26 cellular contexts compared by ENCODE assay signal in the genomic region with DNA sequence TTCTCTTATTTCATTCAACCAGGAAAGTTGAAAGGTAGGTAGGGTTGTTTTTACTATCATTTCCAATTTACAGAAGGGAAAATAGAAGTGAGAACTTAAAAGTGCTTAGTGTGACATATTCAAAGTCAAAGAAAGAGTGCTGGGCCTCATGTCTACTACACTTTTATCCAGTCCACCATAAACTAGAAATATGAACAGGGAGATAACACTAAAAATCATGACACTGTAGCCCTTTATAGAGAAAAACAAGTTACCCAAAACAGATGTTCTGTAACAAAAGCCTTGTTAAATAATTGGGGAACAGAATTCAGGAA. TPM values are rescaled to one million over a fixed set of nuclear protein-coding genes. Genes with fewer than 3 reads are reported as not detected.
DNase-seq lines count a peak whose midpoint lies in the region; ATAC-seq, FAIRE-seq and TF ChIP-seq lines count a peak whose summit lies in the region.
"Had no signal": no experiment of that assay in that cellular context is flagged by ENCODE, and none has a peak within 500 bp of the region (broad histone marks: within the 10 kb centered on the region; RNA-seq: fewer than 3 reads in every experiment).

No MANE protein-coding gene starts in this region.

- TF ChIP-seq POLR2A in K562 (conservative IDR thresholded peaks at IDR 0.05) (no peak), right lobe of liver (IDR thresholded peaks at IDR 0.05) (no peak)

- H4K20me1 ChIP-seq in K562 (replicated peaks; ENCODE audit: control insufficient read depth, insufficient read depth, low read length) = 0 out of 2 replicates have a peak, but pooled peaks cover 5% of the 10 kb centered on the region
- no peaks in the 10 kb centered on the region for H4K20me1 ChIP-seq in neural progenitor cell (ENCODE audit: low read depth)

- H3K27me3 ChIP-seq in Caco-2 (replicated peaks; ENCODE audit: control insufficient read depth, insufficient read depth, low read length) (no peaks in the 10 kb centered on the region), K562 (ENCODE audit: control insufficient read depth in 2 of 2, insufficient read depth in 2 of 2, low read length in 2 of 2) (no peaks in the 10 kb centered on the region), right lobe of liver (no peaks in the 10 kb centered on the region), subcutaneous abdominal adipose tissue (ENCODE audit: control insufficient read depth in 5 of 5, insufficient read depth in 4 of 5, low read length in 5 of 5) (no peaks in the 10 kb centered on the region), neural progenitor cell (no peaks in the 10 kb centered on the region), small intestine (ENCODE audit: control insufficient read depth in 2 of 2, insufficient read depth in 2 of 2, low read length in 2 of 2) (no peaks in the 10 kb centered on the region)
- H3K27me3 ChIP-seq in CD8-positive, alpha-beta T cell (ENCODE audit: insufficient read depth, low read length) = no peaks in the 10 kb centered on the region
- H3K27me3 ChIP-seq: breast epithelium, Peyer's patch had no signal

- intact Hi-C loops in Caco-2 (cut with micrococcal nuclease; ENCODE audit: unreplicated experiment) = no loop called here
- intact Hi-C loops in K562 (cut with micrococcal nuclease) = no loop called here
- intact Hi-C loops in right lobe of liver (cut with DNase I) = no loop called here
- intact Hi-C loops in CD8-positive, alpha-beta T cell (cut with DNase I, micrococcal nuclease) = no loop called here

- no peaks in the 10 kb centered on the region for H3K9me3 Mint-ChIP-seq in Caco-2 (ENCODE audit: unreplicated experiment)
- peaks cover 2% of the 10 kb centered on the region for H3K9me3 Mint-ChIP-seq in neural progenitor cell
- no peaks in the 10 kb centered on the region for H3K9me3 Mint-ChIP-seq in CD8-positive, alpha-beta T cell
- H3K9me3 Mint-ChIP-seq: activated naive CD4-positive, alpha-beta T cell treated with anti-CD3 and anti-CD28 coated beads for 36 hours; activated T-helper 1 cell treated with anti-CD3 and anti-CD28 coated beads, Interleukin-12 subunit alpha, Interleukin-12 subunit beta, Interleukin-2, Interleukin-4 antibody, amounts not matched to agents 30 ng/mL and 10 ng/mL and 1 ng/mL, durations not matched to agents 14 hours and 24 hours and 36 hours had no signal

- H3K27ac Mint-ChIP-seq in Caco-2 (ENCODE audit: unreplicated experiment) = peak overlapping the region; percentile 4
- H3K27ac Mint-ChIP-seq in neural progenitor cell = no peak overlapping the region
- no peak overlapping the region for H3K27ac Mint-ChIP-seq in CD8-positive, alpha-beta T cell
- H3K27ac Mint-ChIP-seq: activated naive CD4-positive, alpha-beta T cell treated with anti-CD3 and anti-CD28 coated beads for 36 hours; activated T-helper 1 cell treated with anti-CD3 and anti-CD28 coated beads, Interleukin-12 subunit alpha, Interleukin-12 subunit beta, Interleukin-2, Interleukin-4 antibody, amounts not matched to agents 30 ng/mL and 10 ng/mL and 1 ng/mL, durations not matched to agents 14 hours and 24 hours and 36 hours had no signal

- CTCF ChIA-PET in Caco-2 (lab: Charles Lee) (no interaction called here), K562 (lab: Yijun Ruan, JAX; ENCODE audit: low intra/inter-chr PET ratio) (no interaction called here)
- CTCF ChIA-PET in CD8-positive, alpha-beta T cell (lab: Charles Lee) = no interaction called here

- no peak overlapping the region for H3K4me3 Mint-ChIP-seq in Caco-2 (ENCODE audit: unreplicated experiment)
- H3K4me3 Mint-ChIP-seq in neural progenitor cell = no peak overlapping the region
- no peak overlapping the region for H3K4me3 Mint-ChIP-seq in CD8-positive, alpha-beta T cell
- H3K4me3 Mint-ChIP-seq: activated naive CD4-positive, alpha-beta T cell treated with anti-CD3 and anti-CD28 coated beads for 36 hours; activated T-helper 1 cell treated with anti-CD3 and anti-CD28 coated beads, Interleukin-12 subunit alpha, Interleukin-12 subunit beta, Interleukin-2, Interleukin-4 antibody, amounts not matched to agents 30 ng/mL and 10 ng/mL and 1 ng/mL, durations not matched to agents 14 hours and 24 hours and 36 hours had no signal

- H3K9ac ChIP-seq in K562 (ENCODE audit: insufficient read depth in 1 of 2, low read depth in 2 of 2, low read length in 2 of 2) (no peak overlapping the region), subcutaneous abdominal adipose tissue (ENCODE audit: low read length in 5 of 5) (no peak overlapping the region), neural progenitor cell (no peak overlapping the region)

- H3K27ac ChIP-seq in K562 (ENCODE audit: extremely low read depth, low read depth, low read length) (no peak overlapping the region), right lobe of liver (peak overlapping the region in 2 of 3 donors; percentile 11 to 52), subcutaneous abdominal adipose tissue (ENCODE audit: low read depth, low read length) (peak overlapping the region; percentile 82), neural progenitor cell (no peak overlapping the region), small intestine (ENCODE audit: low read depth in 1 of 2, low read length in 1 of 2) (no peak overlapping the region)
- H3K27ac ChIP-seq in CD8-positive, alpha-beta T cell (ENCODE audit: low read depth, low read length) = no peak overlapping the region
- H3K27ac ChIP-seq: Peyer's patch, prostate gland had no signal

- BruUV-seq in Caco-2 (replicated peaks; lab: Mats Ljungman, UMichigan) = no TSS peak
- no TSS peak for BruUV-seq in K562 (replicated peaks; lab: Mats Ljungman, UMichigan)

- H2AFZ ChIP-seq in K562 (ENCODE audit: low read depth, low read length) (no peak overlapping the region), neural progenitor cell (replicated peaks) (no peak overlapping the region)

- peaks cover 17% of the 10 kb centered on the region for H3K79me2 ChIP-seq in K562 (ENCODE audit: control insufficient read depth, insufficient read depth, low read length)
- no peaks in the 10 kb centered on the region for H3K79me2 ChIP-seq in neural progenitor cell (ENCODE audit: low read depth)

- in situ Hi-C loops in K562 (cut with MboI) = no loop called here

- DNase-seq in Caco-2 (no peak), K562 (ENCODE audit: extremely low read depth in 1 of 4, low spot score in 3 of 4) (no peak), right lobe of liver (no peak), neural progenitor cell (ENCODE audit: low spot score) (no peak), small intestine (no peak), HTR-8/SVneo (ENCODE audit: insufficient read length, low spot score) (no peak)
- no peak for DNase-seq in CD8-positive, alpha-beta T cell
- DNase-seq: activated CD4-positive, CD25-positive, alpha-beta regulatory T cell; activated naive CD4-positive, alpha-beta T cell treated with anti-CD3 and anti-CD28 coated beads for 36 hours; amniotic stem cell; cortex of kidney; GF-D8; HCEC 1CT; KG1; MM.1S; NCI-H2081; NCI-H2227 treated with DMSO at 0.1 percent for 48 hours; NCI-H526 treated with DMSO at 0.1 percent for 48 hours; Peyer's patch; SIG-M5; stimulated activated naive CD4-positive, alpha-beta T cell had no signal

- no peaks in the 10 kb centered on the region for H3K9me3 ChIP-seq in Caco-2
- H3K9me3 ChIP-seq in K562 (replicated peaks; ENCODE audit: control insufficient read depth, insufficient read depth, low read depth, low read length) = no peaks in the 10 kb centered on the region
- no peaks in the 10 kb centered on the region for H3K9me3 ChIP-seq in right lobe of liver
- H3K9me3 ChIP-seq in subcutaneous abdominal adipose tissue (ENCODE audit: control insufficient read depth in 5 of 5, low read length in 5 of 5) = no peaks in the 10 kb centered on the region
- H3K9me3 ChIP-seq in neural progenitor cell (ENCODE audit: low read depth) = no peaks in the 10 kb centered on the region
- no peaks in the 10 kb centered on the region for H3K9me3 ChIP-seq in CD8-positive, alpha-beta T cell (ENCODE audit: low read length)
- H3K9me3 ChIP-seq in small intestine (ENCODE audit: control insufficient read depth, low read depth) = no peaks in the 10 kb centered on the region
- H3K9me3 ChIP-seq: breast epithelium, Peyer's patch, prostate gland had no signal

- H3K4me3 ChIP-seq in Caco-2 (ENCODE audit: low read depth, low read length) (no peak overlapping the region), K562 (no peak overlapping the region), right lobe of liver (no peak overlapping the region), subcutaneous abdominal adipose tissue (ENCODE audit: low read depth in 1 of 5, low read length in 5 of 5) (no peak overlapping the region), neural progenitor cell (no peak overlapping the region), small intestine (ENCODE audit: low read depth in 1 of 2, low read length in 2 of 2) (no peak overlapping the region)
- H3K4me3 ChIP-seq in CD8-positive, alpha-beta T cell (ENCODE audit: low read depth, low read length) = no peak overlapping the region
- H3K4me3 ChIP-seq: breast epithelium, Peyer's patch, prostate gland had no signal

- no peak for FAIRE-seq in K562 (lab: Jason Lieb, UNC)
- no peak for FAIRE-seq in small intestine (lab: Jason Lieb, UNC)
- FAIRE-seq in HTR-8/SVneo (lab: Jason Lieb, UNC) = no peak
- FAIRE-seq: keratinocyte had no signal

- ATAC-seq in K562 (no peak), right lobe of liver (no peak)
- ATAC-seq in CD8-positive, alpha-beta T cell = no peak

- no peak for TF ChIP-seq RAD21 in K562 (CRISPR knock-in tag; conservative IDR thresholded peaks at IDR 0.05 in 1 of 2, IDR thresholded peaks at IDR 0.05 in 1 of 2)

- peaks cover 65% of the 10 kb centered on the region for H3K4me1 ChIP-seq in Caco-2
- no peaks in the 10 kb centered on the region for H3K4me1 ChIP-seq in K562 (replicated peaks in 1 of 2; ENCODE audit: control insufficient read depth in 2 of 2, insufficient read depth in 2 of 2, low read length in 2 of 2)
- peaks cover 0 to 71% (median 18%) of the 10 kb centered on the region in 4 donors for H3K4me1 ChIP-seq in right lobe of liver
- H3K4me1 ChIP-seq in subcutaneous abdominal adipose tissue (ENCODE audit: control insufficient read depth in 5 of 5, insufficient read depth in 5 of 5, low read length in 5 of 5) = peaks cover 13 to 56% (median 50%) of the 10 kb centered on the region in 5 donors
- H3K4me1 ChIP-seq in neural progenitor cell = no peaks in the 10 kb centered on the region
- peaks cover 6% of the 10 kb centered on the region for H3K4me1 ChIP-seq in CD8-positive, alpha-beta T cell (ENCODE audit: insufficient read depth, low read length)
- H3K4me1 ChIP-seq in small intestine (ENCODE audit: control insufficient read depth in 2 of 2, insufficient read depth in 1 of 2, low read depth in 1 of 2, low read length in 1 of 2) = peaks cover 2 to 6% of the 10 kb centered on the region in 2 donors
- H3K4me1 ChIP-seq: breast epithelium had no signal

- H3K36me3 Mint-ChIP-seq in Caco-2 (ENCODE audit: insufficient read depth, unreplicated experiment) = peaks cover 32% of the 10 kb centered on the region
- H3K36me3 Mint-ChIP-seq in neural progenitor cell = no peaks in the 10 kb centered on the region
- peaks cover 31% of the 10 kb centered on the region for H3K36me3 Mint-ChIP-seq in CD8-positive, alpha-beta T cell

- POLR2A ChIA-PET in Caco-2 (lab: Charles Lee) (interaction anchor here (1.0 kb wide), 2 partner anchors 20 to 119 kb away, joined by 3 read pairs; partner anchors contain the start of genes SLC40A1 and WDR75), K562 (lab: Yijun Ruan, JAX) (interaction anchor here (0.7 kb wide), 1 partner anchor 10 kb away, joined by 3 read pairs; no protein-coding TSS in a partner anchor)
- POLR2A ChIA-PET in CD8-positive, alpha-beta T cell (lab: Charles Lee) = no interaction called here

- no peak overlapping the region for H3K4me2 ChIP-seq in K562 (ENCODE audit: insufficient read depth, low read length)
- no peak overlapping the region for H3K4me2 ChIP-seq in neural progenitor cell

- H3K27me3 Mint-ChIP-seq in Caco-2 (ENCODE audit: insufficient read depth, unreplicated experiment) (no peaks in the 10 kb centered on the region), neural progenitor cell (ENCODE audit: insufficient read depth, low read depth) (no peaks in the 10 kb centered on the region)
- peaks cover 2% of the 10 kb centered on the region for H3K27me3 Mint-ChIP-seq in CD8-positive, alpha-beta T cell (ENCODE audit: low read depth)

- H3F3A ChIP-seq in neural progenitor cell (ENCODE audit: low read depth) = no peaks in the 10 kb centered on the region

- H3K9me1 ChIP-seq in K562 (ENCODE audit: control insufficient read depth, insufficient read depth, low read length) = no peaks in the 10 kb centered on the region

- no peak for TF ChIP-seq EP300 in K562 (IDR thresholded peaks at IDR 0.05; ENCODE audit: low read length)

- TF ChIP-seq CTCF in Caco-2 (IDR thresholded peaks at IDR 0.05; ENCODE audit: insufficient read depth in 1 of 2, low read depth in 1 of 2, low read length in 1 of 2, severe bottlenecking in 1 of 2, unreplicated experiment in 1 of 2) = no peak
- no peak for TF ChIP-seq CTCF in K562 (IDR thresholded peaks at IDR 0.05 in 2 of 3, conservative IDR thresholded peaks at IDR 0.05 in 1 of 3; ENCODE audit: insufficient read depth in 2 of 3, low read depth in 1 of 3, low read length in 3 of 3)
- TF ChIP-seq CTCF in right lobe of liver (IDR thresholded peaks at IDR 0.05) = no peak
- no peak for TF ChIP-seq CTCF in neural progenitor cell (IDR thresholded peaks at IDR 0.05)
- no peak for TF ChIP-seq CTCF in CD8-positive, alpha-beta T cell (IDR thresholded peaks at IDR 0.05)

- H3K36me3 ChIP-seq in Caco-2 (ENCODE audit: control insufficient read depth, insufficient read depth, low read length) (peaks cover 5% of the 10 kb centered on the region), K562 (ENCODE audit: control insufficient read depth, insufficient read depth, low read length) (peaks cover 42% of the 10 kb centered on the region), right lobe of liver (peaks cover 0 to 42% (median 18%) of the 10 kb centered on the region in 4 donors), subcutaneous abdominal adipose tissue (ENCODE audit: control insufficient read depth in 5 of 5, insufficient read depth in 5 of 5, low read length in 5 of 5) (peaks cover 15 to 26% (median 20%) of the 10 kb centered on the region in 5 donors), neural progenitor cell (no peaks in the 10 kb centered on the region), small intestine (ENCODE audit: control insufficient read depth in 2 of 2, insufficient read depth in 2 of 2, low read length in 2 of 2) (peaks cover 5 to 7% of the 10 kb centered on the region in 2 donors)
- peaks cover under 1% of the 10 kb centered on the region for H3K36me3 ChIP-seq in CD8-positive, alpha-beta T cell (ENCODE audit: insufficient read depth, low read length)
- H3K36me3 ChIP-seq: breast epithelium had no signal

- peaks cover 35% of the 10 kb centered on the region for H3K4me1 Mint-ChIP-seq in Caco-2 (ENCODE audit: low read depth, unreplicated experiment)
- H3K4me1 Mint-ChIP-seq in neural progenitor cell = no peaks in the 10 kb centered on the region
- H3K4me1 Mint-ChIP-seq in CD8-positive, alpha-beta T cell (ENCODE audit: low read depth) = peaks cover 9% of the 10 kb centered on the region

RNA-seq across cellular contexts. Expression of gene SLC40A1, which starts 20.4 kb away (rescaled TPM):
- total RNA-seq in Caco-2 (2022) = 78.1 and 109 TPM in 2 replicates
- total RNA-seq in K562 (2011; cell fraction: chromatin; rRNA removed; ENCODE audit: low replicate concordance) = 68.8 and 93.7 TPM in 2 replicates
- 41.2 and 67.8 TPM in 2 replicates for total RNA-seq in K562 (2011; cell fraction: nucleolus; rRNA removed)
- total RNA-seq in K562 (2011; cell fraction: nucleoplasm; rRNA removed) = 71.1 and 83.7 TPM in 2 replicates
- total RNA-seq in K562 (2014; rRNA removed) = 61.3 and 64.9 TPM in 2 replicates
- 71.2 and 79.7 TPM in 2 replicates for total RNA-seq in K562 (2014; rRNA removed; fragmentation: Illumina TruSeq; extraction: Trizol)
- total RNA-seq in K562 (2015; rRNA removed; fragmentation: Illumina TruSeq; extraction: Trizol) = 87.6 and 95.9 TPM in 2 replicates
- 44.1 and 47.8 TPM in 2 replicates for total RNA-seq in K562 (2021)
- polyA plus RNA-seq in K562 (2011; rRNA removed) = 29.8 and 53.5 TPM in 2 replicates
- polyA plus RNA-seq in K562 (2011; cell fraction: cytosol; rRNA removed) = 30.2 and 32.8 TPM in 2 replicates
- polyA plus RNA-seq in K562 (2011; cell fraction: nucleus; rRNA removed) = 56.2 and 99.4 TPM in 2 replicates
- polyA plus RNA-seq in K562 (2012) = 26.8 and 44.9 TPM in 2 replicates
- 60.6 and 65.1 TPM in 2 replicates for polyA plus RNA-seq in K562 (2014; fragmentation: Illumina TruSeq; extraction: Trizol)
- polyA plus RNA-seq in K562 (2014; fragmentation: Nextera tagmentation; extraction: Ambion mirVana) = 10 to 100 TPM; 53.3 to 54.9 TPM
- polyA plus RNA-seq in K562 (2014; rRNA removed) = 41.0 and 42.2 TPM in 2 replicates
- polyA minus RNA-seq in K562 (2011; rRNA and poly(A)+ RNA removed) = 62.5 and 95.5 TPM in 2 replicates
- 15.3 and 44.3 TPM in 2 replicates for polyA minus RNA-seq in K562 (2011; cell fraction: cytosol; rRNA and poly(A)+ RNA removed)
- polyA minus RNA-seq in K562 (2011; cell fraction: nucleus; rRNA and poly(A)+ RNA removed) = 67.9 and 73.3 TPM in 2 replicates
- 100 to 1,000 TPM; 101 to 289 (median 134) TPM for total RNA-seq in right lobe of liver
- 0.03 TPM in 1 of 2 replicates, not detected in the other for total RNA-seq in neural progenitor cell (ENCODE audit: low replicate concordance)
- 1 to 10 TPM; 1.3 to 1.9 TPM for total RNA-seq in CD8-positive, alpha-beta T cell
- 100 to 1,000 TPM in 1 of 3 donors, 10 to 100 TPM in 2; 72.6 to 212 (median 97.3) TPM for polyA plus RNA-seq in small intestine

Comparison
In these comparisons a context has a peak if more than half of its experiments do, and no peak if none do; other contexts are left out.
1. H3K27ac ChIP-seq: peak in right lobe of liver (2 of 3) and subcutaneous abdominal adipose tissue (single experiment); none in K562 (single experiment), neural progenitor cell (single experiment), CD8-positive, alpha-beta T cell (single experiment) and small intestine (0 of 2).
2. RNA of gene SLC40A1, which starts 20.4 kb away (total RNA-seq): 101 to 289 TPM in right lobe of liver, 78.1 to 109 TPM in Caco-2 and 41.2 to 95.9 TPM in K562; 1.3 to 1.9 TPM in CD8-positive, alpha-beta T cell and 0.03 TPM in neural progenitor cell; every median in the first group is over 10 times any median in the second.